ENCODE assay signal across 8 cellular contexts in genomic region chr3:115146418-115147328, GRCh38. TPM values are rescaled to one million over a fixed set of nuclear protein-coding genes. Genes with fewer than 3 reads are reported as not detected.
A peak's percentile ranks its signal among the peaks of the same experiment; 100 is the strongest.
DNase-seq lines count a peak whose midpoint lies in the region; ATAC-seq and TF ChIP-seq lines count a peak whose summit lies in the region.

TSS of gene ZBTB20 (minus strand) at chr3:115147288.

- H3K56ac ChIP-seq in IMR-90 (ENCODE audit: extremely low read depth, insufficient read depth, low read length): peak within 1 kb of the TSS; percentile 68

- no TSS peak for BruUV-seq in IMR-90 (replicated peaks; lab: Mats Ljungman, UMichigan)

- CTCF ChIA-PET in IMR-90 (lab: Yijun Ruan, JAX) (interaction anchor here (0.6 to 0.8 kb wide), 6 partner anchors 26 to 568 kb away, joined by 3 to 7 read pairs (median 6); no protein-coding TSS in a partner anchor), SK-N-SH (lab: Yijun Ruan, JAX) (interaction anchor here (0.9 to 2.1 kb wide), 7 partner anchors 11 to 665 kb away, joined by 3 to 15 read pairs (median 3); no protein-coding TSS in a partner anchor)

- H3K9me3 Mint-ChIP-seq in activated naive CD4-positive, alpha-beta T cell treated with anti-CD3 and anti-CD28 coated beads, Interleukin-2, amount 50 U/mL, for 24 hours: no peaks in the 10 kb centered on the region
- H3K9me3 Mint-ChIP-seq in glutamatergic neuron (ENCODE audit: unreplicated experiment): peaks cover 11% of the 10 kb centered on the region
- no peaks in the 10 kb centered on the region for H3K9me3 Mint-ChIP-seq in osteocyte (ENCODE audit: unreplicated experiment)

- H3K27ac ChIP-seq in IMR-90 (ENCODE audit: insufficient read depth, low read length): peak within 1 kb of the TSS; percentile 98
- peak within 1 kb of the TSS; percentile 95 to 96 for H3K27ac ChIP-seq in SK-N-SH (ENCODE audit: low read depth in 2 of 2, low read length in 1 of 2)
- peak within 1 kb of the TSS; percentile 98 to 99 (median 98) for H3K27ac ChIP-seq in thyroid gland

- H2BK20ac ChIP-seq in IMR-90 (ENCODE audit: low read depth, low read length): no peak within 1 kb of the TSS

- H3K79me1 ChIP-seq in IMR-90 (ENCODE audit: low read depth in 1 of 2, low read length in 2 of 2): peaks cover 0 to 11% of the 10 kb centered on the region in 2 experiments; a peak in 2 of 4 replicates

- ATAC-seq in GM21515 (IDR thresholded peaks at IDR 0.05; ENCODE audit: unreplicated experiment) (peak; percentile 25), IMR-90 (ENCODE audit: low read depth) (peak; percentile 28)

- peak within 1 kb of the TSS; percentile 86 for H2AK9ac ChIP-seq in IMR-90 (replicated peaks; ENCODE audit: low read depth, low read length, poor library complexity)

- H3K14ac ChIP-seq in IMR-90 (replicated peaks; ENCODE audit: low read depth, low read length): peak within 1 kb of the TSS; percentile 77

- H3K4me2 ChIP-seq in IMR-90 (ENCODE audit: low read depth, low read length) (peak within 1 kb of the TSS; percentile 96), SK-N-SH (peak within 1 kb of the TSS; percentile 93)

- peaks cover 32% of the 10 kb centered on the region for H3K4me1 Mint-ChIP-seq in activated naive CD4-positive, alpha-beta T cell treated with anti-CD3 and anti-CD28 coated beads, Interleukin-2, amount 50 U/mL, for 24 hours
- peaks cover 2% of the 10 kb centered on the region for H3K4me1 Mint-ChIP-seq in glutamatergic neuron (ENCODE audit: low read depth, unreplicated experiment)
- peaks cover 14% of the 10 kb centered on the region for H3K4me1 Mint-ChIP-seq in osteocyte (ENCODE audit: unreplicated experiment)

- 0% methylated on average over 12 of the region's 72 CpGs; no CpG with 5 or more reads in 1 of the 2 experiments for WGBS in IMR-90 (ENCODE audit: extremely low coverage in 2 of 2, insufficient read length in 1 of 2), 2 experiments
- WGBS in SK-N-SH (ENCODE audit: low lambda C conversion rate): under 1% methylated on average over 28 of the region's 72 CpGs
- 0 to 1% methylated on average over 37 to 38 of the region's 72 CpGs for WGBS in thyroid gland, 2 donors

- TF ChIP-seq CTCF in IMR-90 (conservative IDR thresholded peaks at IDR 0.05; ENCODE audit: low read depth, low read length): no peak
- TF ChIP-seq CTCF in SK-N-SH (IDR thresholded peaks at IDR 0.05): no peak
- TF ChIP-seq CTCF in glutamatergic neuron (IDR thresholded peaks at IDR 0.05; ENCODE audit: partially characterized antibody, unreplicated experiment): no peak
- TF ChIP-seq CTCF in osteocyte (IDR thresholded peaks at IDR 0.05): no peak
- TF ChIP-seq CTCF in thyroid gland (IDR thresholded peaks at IDR 0.05): no peak

- H2AK5ac ChIP-seq in IMR-90 (ENCODE audit: low read depth, low read length): no peak within 1 kb of the TSS

- H4K91ac ChIP-seq in IMR-90 (ENCODE audit: insufficient read depth, low read depth, low read length): peak within 1 kb of the TSS; percentile 72; the same call in 1 of the 2 replicates

- peak within 1 kb of the TSS; percentile 77 for H3K4ac ChIP-seq in IMR-90 (ENCODE audit: low read depth, low read length)

- H3K27ac Mint-ChIP-seq in activated naive CD4-positive, alpha-beta T cell treated with anti-CD3 and anti-CD28 coated beads, Interleukin-2, amount 50 U/mL, for 24 hours: peak within 1 kb of the TSS; percentile 98
- peak within 1 kb of the TSS; percentile 96 for H3K27ac Mint-ChIP-seq in glutamatergic neuron (ENCODE audit: unreplicated experiment)
- H3K27ac Mint-ChIP-seq in osteocyte (ENCODE audit: unreplicated experiment): peak within 1 kb of the TSS; percentile 99

- H4K20me1 ChIP-seq in IMR-90 (ENCODE audit: insufficient read depth, low read length) (no peaks in the 10 kb centered on the region), SK-N-SH (ENCODE audit: insufficient read depth) (no peaks in the 10 kb centered on the region)

- H3K18ac ChIP-seq in IMR-90 (ENCODE audit: low read depth, low read length): peak within 1 kb of the TSS; percentile 78

- TF ChIP-seq POLR2A in IMR-90 (IDR thresholded peaks at IDR 0.05; ENCODE audit: low read depth, low read length): peak; percentile 90
- peak in 1 of 2 donors; percentile 57 for TF ChIP-seq POLR2A in thyroid gland (IDR thresholded peaks at IDR 0.05)

- dilution Hi-C loops in IMR-90 (cut with HindIII; ENCODE audit: low sequenced_read_pairs, unreplicated experiment): no loop called here

- no peaks in the 10 kb centered on the region for H3K4me1 ChIP-seq in IMR-90 (ENCODE audit: control insufficient read depth, insufficient read depth, low read length)
- H3K4me1 ChIP-seq in SK-N-SH (ENCODE audit: control insufficient read depth in 1 of 2, insufficient read depth in 2 of 2, low read depth in 1 of 2, low read length in 1 of 2): peaks cover 8 to 11% of the 10 kb centered on the region in 2 experiments; a peak in 2 of 4 replicates
- peaks cover 0 to 12% of the 10 kb centered on the region in 2 donors for H3K4me1 ChIP-seq in thyroid gland

- intact Hi-C loops in IMR-90 (cut with micrococcal nuclease): loop anchor here (1.0 to 5.0 kb wide), 4 partner anchors 104 to 764 kb away; no protein-coding TSS in a partner anchor
- intact Hi-C loops in thyroid gland (cut with DNase I): no loop called here

- peak within 1 kb of the TSS; percentile 81 for H3K23ac ChIP-seq in IMR-90 (ENCODE audit: low read depth, low read length)

- H3K4me3 Mint-ChIP-seq in activated naive CD4-positive, alpha-beta T cell treated with anti-CD3 and anti-CD28 coated beads, Interleukin-2, amount 50 U/mL, for 24 hours: peak within 1 kb of the TSS; percentile 96
- H3K4me3 Mint-ChIP-seq in glutamatergic neuron (ENCODE audit: unreplicated experiment) (peak within 1 kb of the TSS; percentile 97), osteocyte (ENCODE audit: unreplicated experiment) (peak within 1 kb of the TSS; percentile 89)

- H3F3A ChIP-seq in SK-N-SH (replicated peaks; ENCODE audit: insufficient read depth): no peaks in the 10 kb centered on the region

- no peaks in the 10 kb centered on the region; the same call in 1 of the 2 replicates for H3K9me1 ChIP-seq in IMR-90 (ENCODE audit: insufficient read depth, low read length)

- TF ChIP-seq RAD21 in IMR-90 (IDR thresholded peaks at IDR 0.05; ENCODE audit: low read length) (no peak), SK-N-SH (IDR thresholded peaks at IDR 0.05; ENCODE audit: low read length) (no peak)

- H2BK120ac ChIP-seq in IMR-90 (ENCODE audit: low read depth, low read length): peak within 1 kb of the TSS; percentile 49

- H3K9ac ChIP-seq in IMR-90 (ENCODE audit: low read depth, low read length) (peak within 1 kb of the TSS; percentile 91), SK-N-SH (peak within 1 kb of the TSS; percentile 98)

- H2BK15ac ChIP-seq in IMR-90 (ENCODE audit: low read depth, low read length): no peak within 1 kb of the TSS; the same call in 2 of the 3 replicates

- H4K5ac ChIP-seq in IMR-90 (ENCODE audit: low read depth, low read length): peak within 1 kb of the TSS; percentile 60

- peak within 1 kb of the TSS; percentile 14 to 71 for H4K8ac ChIP-seq in IMR-90 (ENCODE audit: low read depth in 2 of 2, low read length in 2 of 2)

- POLR2A ChIA-PET in IMR-90 (lab: Charles Lee; ENCODE audit: unreplicated experiment): interaction anchor here (0.5 to 0.7 kb wide), 3 partner anchors 51 to 661 kb away, joined by 3 to 17 read pairs (median 3); no protein-coding TSS in a partner anchor
- POLR2A ChIA-PET in SK-N-SH (lab: Yijun Ruan, JAX): interaction anchor here (0.7 to 3.0 kb wide), 7 partner anchors 46 to 1081 kb away, joined by 3 to 11 read pairs (median 4); no protein-coding TSS in a partner anchor

- DNase-seq in D341Med (ENCODE audit: low spot score): peak; percentile 89
- DNase-seq in IMR-90: peak; percentile 77
- DNase-seq in SK-N-SH: peak; percentile 84
- DNase-seq in glutamatergic neuron: peak; percentile 72
- peak; percentile 88 for DNase-seq in osteocyte (ENCODE audit: extremely low spot score, unreplicated experiment)
- peak; percentile 69 to 70 for DNase-seq in thyroid gland

- no peaks in the 10 kb centered on the region for H3K27me3 Mint-ChIP-seq in activated naive CD4-positive, alpha-beta T cell treated with anti-CD3 and anti-CD28 coated beads, Interleukin-2, amount 50 U/mL, for 24 hours
- H3K27me3 Mint-ChIP-seq in glutamatergic neuron (ENCODE audit: unreplicated experiment): peaks cover 7% of the 10 kb centered on the region
- H3K27me3 Mint-ChIP-seq in osteocyte (ENCODE audit: unreplicated experiment): no peaks in the 10 kb centered on the region

- in situ Hi-C loops in IMR-90 (cut with MboI; ENCODE audit: low sequenced_read_pairs): no loop called here

- H2BK5ac ChIP-seq in IMR-90 (ENCODE audit: low read depth, low read length, poor library complexity, severe bottlenecking): peak within 1 kb of the TSS; percentile 91

- H3K4me3 ChIP-seq in IMR-90 (ENCODE audit: insufficient read depth, low read depth, low read length) (peak within 1 kb of the TSS; percentile 92), SK-N-SH (ENCODE audit: low read depth in 2 of 2, low read length in 1 of 2) (peak within 1 kb of the TSS; percentile 85 to 86), thyroid gland (replicated peaks in 1 of 3) (peak within 1 kb of the TSS; percentile 52 to 98 (median 92))

- H3K9me2 ChIP-seq in SK-N-SH: no peaks in the 10 kb centered on the region

- H3K27me3 ChIP-seq in IMR-90 (ENCODE audit: control insufficient read depth, insufficient read depth, low read length): no peaks in the 10 kb centered on the region
- no peaks in the 10 kb centered on the region for H3K27me3 ChIP-seq in SK-N-SH (ENCODE audit: insufficient read depth)
- no peaks in the 10 kb centered on the region for H3K27me3 ChIP-seq in thyroid gland

- H3K36me3 Mint-ChIP-seq in activated naive CD4-positive, alpha-beta T cell treated with anti-CD3 and anti-CD28 coated beads, Interleukin-2, amount 50 U/mL, for 24 hours: peaks cover 2% of the 10 kb centered on the region
- H3K36me3 Mint-ChIP-seq in glutamatergic neuron (ENCODE audit: unreplicated experiment) (no peaks in the 10 kb centered on the region), osteocyte (ENCODE audit: unreplicated experiment) (no peaks in the 10 kb centered on the region)

- peak within 1 kb of the TSS; percentile 96 for H2AFZ ChIP-seq in IMR-90 (replicated peaks; ENCODE audit: low read length, poor library complexity)
- H2AFZ ChIP-seq in SK-N-SH (ENCODE audit: low read depth): peak within 1 kb of the TSS; percentile 92

- H3K36me3 ChIP-seq in IMR-90 (ENCODE audit: control insufficient read depth, insufficient read depth, low read length) (no peaks in the 10 kb centered on the region), SK-N-SH (replicated peaks in 1 of 2; ENCODE audit: control insufficient read depth in 1 of 2, insufficient read depth in 2 of 2, low read length in 1 of 2) (peaks cover 2 to 4% of the 10 kb centered on the region in 2 experiments), thyroid gland (no peaks in the 10 kb centered on the region)

- H3K9me3 ChIP-seq in IMR-90 (ENCODE audit: control insufficient read depth, insufficient read depth, low read length) (no peaks in the 10 kb centered on the region), SK-N-SH (no peaks in the 10 kb centered on the region), thyroid gland (no peaks in the 10 kb centered on the region)

- H3K79me2 ChIP-seq in SK-N-SH (ENCODE audit: insufficient read depth): peaks cover 17% of the 10 kb centered on the region

- no peak for TF ChIP-seq EP300 in SK-N-SH (IDR thresholded peaks at IDR 0.05; ENCODE audit: borderline replicate concordance in 1 of 2, low read depth in 1 of 2, low read length in 1 of 2)

RNA-seq across cellular contexts. Expression of gene ZBTB20, which starts in this region (rescaled TPM):
- total RNA-seq in IMR-90 (2012; rRNA removed) (13.3 and 14.7 TPM in 2 replicates), glutamatergic neuron (ENCODE audit: unreplicated experiment) (27.5 TPM), osteocyte (19.1 and 23.3 TPM in 2 replicates), thyroid gland (100 to 1,000 TPM; 148 to 242 (median 188) TPM)
- polyA plus RNA-seq in IMR-90 (2012; rRNA removed) (0.75 and 0.87 TPM in 2 replicates), SK-N-SH (2012; rRNA removed) (0.43 and 1.1 TPM in 2 replicates)
- 0.25 and 0.55 TPM in 2 replicates for polyA plus RNA-seq in IMR-90 (2012; cell fraction: cytosol; rRNA removed)
- polyA plus RNA-seq in IMR-90 (2012; cell fraction: nucleus; rRNA removed; ENCODE audit: low replicate concordance): 2.3 and 2.6 TPM in 2 replicates
- 0.20 and 0.36 TPM in 2 replicates for polyA plus RNA-seq in SK-N-SH (2012; cell fraction: cytosol; rRNA removed)
- polyA plus RNA-seq in SK-N-SH (2012; cell fraction: nucleus; rRNA removed): 0.96 and 1.8 TPM in 2 replicates

Comparison
In these comparisons a context has a peak if more than half of its experiments do, and no peak if none do; other contexts are left out.
1. Peak in every context shown above with its lines: DNase-seq, ATAC-seq, H3K4me3 ChIP-seq and H3K27ac ChIP-seq.